ENCODE assay signal across 8 cellular contexts in the genomic region with DNA sequence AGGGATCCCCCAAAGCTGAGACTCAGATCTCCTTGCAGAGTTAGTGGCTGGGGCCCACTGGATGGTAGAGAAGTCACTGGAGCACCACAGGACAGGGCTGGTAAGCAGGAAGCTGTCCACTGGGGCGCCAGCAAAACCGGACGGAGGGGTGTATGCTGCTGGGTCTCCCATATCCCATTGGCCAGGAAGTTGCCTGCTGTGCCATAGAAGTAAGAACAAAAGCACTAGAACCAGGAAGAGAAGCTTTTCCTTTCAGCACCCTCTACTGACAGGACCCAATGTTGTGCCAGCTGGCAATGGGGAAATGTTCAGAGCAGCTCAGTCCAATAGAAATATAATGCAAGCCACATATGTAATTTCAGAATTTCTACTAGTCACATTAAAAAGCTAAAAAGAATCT.
DNase-seq lines count a peak whose midpoint lies in the region; ATAC-seq, FAIRE-seq and TF ChIP-seq lines count a peak whose summit lies in the region.

No MANE protein-coding gene starts in this region.

- H3K27ac ChIP-seq in kidney (ENCODE audit: low read depth in 2 of 2, low read length in 2 of 2) (no peak overlapping the region), tibial artery (no peak overlapping the region)

- H3K9ac ChIP-seq in Loucy (ENCODE audit: low read depth, low read length, poor library complexity, severe bottlenecking) (no peak overlapping the region), kidney (ENCODE audit: low read length in 2 of 2) (no peak overlapping the region)

- DNase-seq in CMK (ENCODE audit: low read depth): peak; percentile 25
- peak; percentile 45 for DNase-seq in SW480 (ENCODE audit: low spot score)
- no peak for DNase-seq in kidney
- DNase-seq in tibial artery: no peak

- H3K4me3 ChIP-seq in Loucy (ENCODE audit: low read length, poor library complexity, severe bottlenecking) (no peak overlapping the region), kidney (ENCODE audit: low read length in 2 of 2) (no peak overlapping the region), tibial artery (no peak overlapping the region)

- peak overlapping the region; percentile 86 for H2AFZ ChIP-seq in Loucy (ENCODE audit: low read length)

- TF ChIP-seq CTCF in Loucy (conservative IDR thresholded peaks at IDR 0.05; ENCODE audit: low read length) (peak; percentile 65), kidney (IDR thresholded peaks at IDR 0.05; ENCODE audit: borderline replicate concordance, extremely low read depth, insufficient read depth) (peak; percentile 38), tibial artery (IDR thresholded peaks at IDR 0.05) (peak in 1 of 2 experiments; percentile 9)

- no peaks in the 10 kb centered on the region for H4K20me1 ChIP-seq in Loucy (ENCODE audit: insufficient read depth, low read length, poor library complexity, severe bottlenecking)

- H3K9me2 ChIP-seq in Loucy (replicated peaks; ENCODE audit: low read depth, low read length): no peaks in the 10 kb centered on the region

- H3K27me3 ChIP-seq in Loucy (ENCODE audit: insufficient read depth, low read length, poor library complexity, severe bottlenecking) (no peaks in the 10 kb centered on the region), tibial artery (no peaks in the 10 kb centered on the region)

- no peak overlapping the region for H3K4me2 ChIP-seq in Loucy (ENCODE audit: low read depth, low read length, poor library complexity, severe bottlenecking)

- FAIRE-seq in kidney (lab: Jason Lieb, UNC): no peak

- H3K79me2 ChIP-seq in Loucy (ENCODE audit: insufficient read depth, low read length): no peaks in the 10 kb centered on the region

- H3F3A ChIP-seq in Loucy (ENCODE audit: low read depth): no peaks in the 10 kb centered on the region

- intact Hi-C loops in kidney (cut with DNase I) (no loop called here), tibial artery (cut with DNase I; ENCODE audit: low total_unique reads) (no loop called here)

- H3K9me3 ChIP-seq in Loucy (ENCODE audit: insufficient read depth, low read depth, low read length): no peaks in the 10 kb centered on the region
- no peaks in the 10 kb centered on the region for H3K9me3 ChIP-seq in kidney (ENCODE audit: control insufficient read depth in 1 of 2, low read length in 2 of 2)
- H3K9me3 ChIP-seq in tibial artery: no peaks in the 10 kb centered on the region

- H3K36me3 ChIP-seq in Loucy (ENCODE audit: insufficient read depth, low read length): no peaks in the 10 kb centered on the region
- no peaks in the 10 kb centered on the region for H3K36me3 ChIP-seq in kidney (ENCODE audit: control insufficient read depth in 1 of 2, insufficient read depth in 2 of 2, low read length in 2 of 2)
- H3K36me3 ChIP-seq in tibial artery: no peaks in the 10 kb centered on the region

- ATAC-seq in GM19328 (IDR thresholded peaks at IDR 0.05; ENCODE audit: unreplicated experiment) (no peak), GM21381 (IDR thresholded peaks at IDR 0.05; ENCODE audit: unreplicated experiment) (no peak), HG03135 (IDR thresholded peaks at IDR 0.05; ENCODE audit: unreplicated experiment) (no peak)

- H3K4me1 ChIP-seq in Loucy (ENCODE audit: insufficient read depth, low read length, poor library complexity, severe bottlenecking): peaks cover 4% of the 10 kb centered on the region
- peaks cover 0 to 5% of the 10 kb centered on the region in 2 donors for H3K4me1 ChIP-seq in kidney (ENCODE audit: control insufficient read depth in 1 of 2, insufficient read depth in 1 of 2, low read depth in 1 of 2, low read length in 2 of 2)
- H3K4me1 ChIP-seq in tibial artery: peaks cover 0 to 11% (median 3%) of the 10 kb centered on the region in 4 donors

Comparison
In these comparisons a context has a peak if more than half of its experiments do, and no peak if none do; other contexts are left out.
1. DNase-seq: peak in CMK (single experiment) and SW480 (single experiment); none in kidney (single experiment) and tibial artery (0 of 2).